In genomic region chr17:48678141-48678971, GRCh38 we compare ENCODE assay signal across 9 cellular contexts. TPM values are rescaled to one million over a fixed set of nuclear protein-coding genes. Genes with fewer than 3 reads are reported as not detected.
DNase-seq lines count a peak whose midpoint lies in the region; ATAC-seq, FAIRE-seq and TF ChIP-seq lines count a peak whose summit lies in the region.
"Had no signal": no experiment of that assay in that cellular context is flagged by ENCODE, and none has a peak within 500 bp of the region (broad histone marks: within the 10 kb centered on the region; RNA-seq: fewer than 3 reads in every experiment).

No MANE protein-coding gene starts in this region.

- FAIRE-seq in H54 (lab: Jason Lieb, UNC) (no peak), bronchial epithelial cell (lab: Jason Lieb, UNC) (peak; percentile 32), keratinocyte (lab: Jason Lieb, UNC) (peak; percentile 26)

- H3K27me3 ChIP-seq in BLaER1 treated with 17β-estradiol and CSF1 and Interleukin-3, amounts not matched to agents 10 nM and 100 nM = peaks cover 19 to 62% (median 48%) of the 10 kb centered on the region in 11 experiments
- H3K27me3 ChIP-seq in bronchial epithelial cell (ENCODE audit: control insufficient read depth, insufficient read depth, low read length) (peaks cover 9% of the 10 kb centered on the region), keratinocyte (ENCODE audit: control insufficient read depth, extremely low read depth, insufficient read depth, low read length) (peaks cover 22% of the 10 kb centered on the region)

- H2AFZ ChIP-seq in keratinocyte (ENCODE audit: control insufficient read depth, low read length) = peak overlapping the region; percentile 57

- peak; percentile 81 for DNase-seq in H54 (ENCODE audit: insufficient read length, low spot score)
- DNase-seq in NCI-H2107 (lab: John Stamatoyannopoulos, UW) = peak; percentile 8
- peak; percentile 35 to 54 (median 52) for DNase-seq in activated CD4-positive, CD25-positive, alpha-beta regulatory T cell (lab: John Stamatoyannopoulos, UW)
- peak; percentile 50 for DNase-seq in bronchial epithelial cell (ENCODE audit: low read depth)
- DNase-seq in keratinocyte (ENCODE audit: low read depth, low spot score) = peak; percentile 19
- peak; percentile 63 for DNase-seq in stimulated activated CD4-positive, alpha-beta T cell treated with anti-CD3 and anti-CD28 coated beads, Interleukin-1b, Interleukin-23, amount 100 ng/mL, for 48 hours

- H3K9ac ChIP-seq in BLaER1 treated with 17β-estradiol and CSF1 and Interleukin-3, amounts not matched to agents 10 nM and 100 nM = no peak overlapping the region; a peak in 1 of 22 replicates
- no peak overlapping the region for H3K9ac ChIP-seq in keratinocyte (ENCODE audit: control insufficient read depth, extremely low read depth, insufficient read depth, low read length)

- H3K9me3 ChIP-seq in BLaER1 treated with 17β-estradiol and CSF1 and Interleukin-3, amounts not matched to agents 10 nM and 100 nM (replicated peaks in 1 of 11) = no peaks in the 10 kb centered on the region
- H3K9me3 ChIP-seq in keratinocyte (ENCODE audit: control insufficient read depth, low read depth, low read length) = no peaks in the 10 kb centered on the region

- H3K36me3 ChIP-seq in BLaER1 treated with 17β-estradiol and CSF1 and Interleukin-3, amounts not matched to agents 10 nM and 100 nM = no peaks in the 10 kb centered on the region
- H3K36me3 ChIP-seq in bronchial epithelial cell (ENCODE audit: control insufficient read depth, insufficient read depth, low read length) = no peaks in the 10 kb centered on the region
- no peaks in the 10 kb centered on the region for H3K36me3 ChIP-seq in keratinocyte (ENCODE audit: control insufficient read depth in 2 of 2, extremely low read depth in 1 of 2, insufficient read depth in 2 of 2, low read length in 2 of 2)

- dilution Hi-C loops in keratinocyte (cut with MboI; ENCODE audit: extremely low pct_ligation_motif_present, low sequenced_read_pairs) = no loop called here

- peak overlapping the region; percentile 23 to 84 (median 60); a peak in 20 of 22 replicates for H3K4me2 ChIP-seq in BLaER1 treated with 17β-estradiol and CSF1 and Interleukin-3, amounts not matched to agents 10 nM and 100 nM
- peak overlapping the region; percentile 0 for H3K4me2 ChIP-seq in keratinocyte (ENCODE audit: control insufficient read depth, extremely low read depth, insufficient read depth, low read depth, low read length)

- ATAC-seq in HG02870 (IDR thresholded peaks at IDR 0.05; ENCODE audit: unreplicated experiment) = no peak

- TF ChIP-seq POLR2A in H54 (IDR thresholded peaks at IDR 0.05; ENCODE audit: low read depth, low read length) = no peak

- no peaks in the 10 kb centered on the region for H3K9me1 ChIP-seq in keratinocyte (ENCODE audit: control insufficient read depth, extremely low read depth, insufficient read depth, low read length)

- H3K27ac ChIP-seq in BLaER1 treated with 17β-estradiol and CSF1 and Interleukin-3, amounts not matched to agents 10 nM and 100 nM = no peak overlapping the region
- no peak overlapping the region for H3K27ac ChIP-seq in keratinocyte (ENCODE audit: control insufficient read depth, insufficient read depth, low read length)

- H3K4me3 ChIP-seq in BLaER1 treated with 17β-estradiol and CSF1 and Interleukin-3, amounts not matched to agents 10 nM and 100 nM = peak overlapping the region in 3 of 10 experiments; percentile 24 to 32 (median 25); a peak in 3 of 20 replicates
- H3K4me3 ChIP-seq in bronchial epithelial cell (ENCODE audit: low read depth, low read length) (no peak overlapping the region), keratinocyte (ENCODE audit: control insufficient read depth in 2 of 3, extremely low read depth in 1 of 3, insufficient read depth in 2 of 3, low read depth in 1 of 3, low read length in 3 of 3) (no peak overlapping the region)

- TF ChIP-seq CTCF in bronchial epithelial cell (IDR thresholded peaks at IDR 0.05; ENCODE audit: insufficient read depth, low read length, severe bottlenecking) = peak; percentile 96
- TF ChIP-seq CTCF in keratinocyte (optimal IDR thresholded peaks at IDR 0.05 in 1 of 3, IDR thresholded peaks at IDR 0.05 in 1 of 3, conservative IDR thresholded peaks at IDR 0.05 in 1 of 3; ENCODE audit: extremely low read depth in 1 of 3, insufficient read depth in 2 of 3, low read length in 3 of 3) = peak; percentile 79 to 98 (median 80)

- H4K20me1 ChIP-seq in BLaER1 treated with 17β-estradiol and CSF1 and Interleukin-3, amounts not matched to agents 10 nM and 100 nM = peaks cover 0 to 11% (median 0%) of the 10 kb centered on the region in 11 experiments; a peak in 2 of 22 replicates
- no peaks in the 10 kb centered on the region for H4K20me1 ChIP-seq in keratinocyte (ENCODE audit: control insufficient read depth, extremely low read depth, insufficient read depth, low read length)

- H3K79me2 ChIP-seq in keratinocyte (ENCODE audit: control insufficient read depth, insufficient read depth, low read length) = no peaks in the 10 kb centered on the region

- H3K4me1 ChIP-seq in BLaER1 treated with 17β-estradiol and CSF1 and Interleukin-3, amounts not matched to agents 10 nM and 100 nM = peaks cover 0 to 6% (median 2%) of the 10 kb centered on the region in 10 experiments; a peak in 6 of 20 replicates
- peaks cover 6% of the 10 kb centered on the region for H3K4me1 ChIP-seq in keratinocyte (ENCODE audit: control insufficient read depth, extremely low read depth, insufficient read depth, low read length)

RNA-seq across cellular contexts. Expression of gene PRAC1, which starts 44.0 kb away (rescaled TPM):
- not detected in 2 replicates for total RNA-seq in bronchial epithelial cell
- not detected in 3 replicates for polyA plus RNA-seq in keratinocyte
- not detected for polyA plus RNA-seq in keratinocyte (2011; ENCODE audit: low read depth)
- polyA plus RNA-seq in keratinocyte (2011; cell fraction: cytosol; rRNA removed) = not detected in 2 replicates
- polyA plus RNA-seq in keratinocyte (2011; cell fraction: nucleus; rRNA removed) = not detected in 2 replicates
- not detected in 2 replicates for polyA plus RNA-seq in keratinocyte (2012; ENCODE audit: low replicate concordance)
- not detected in 3 replicates for polyA minus RNA-seq in keratinocyte
- not detected for polyA minus RNA-seq in keratinocyte (2011; cell fraction: cytosol; rRNA and poly(A)+ RNA removed)
- not detected in 2 replicates for polyA minus RNA-seq in keratinocyte (2011; cell fraction: nucleus; rRNA and poly(A)+ RNA removed)
- polyA plus RNA-seq: IgD-negative memory B cell had no signal

RNA-seq across cellular contexts. Expression of gene PRAC2, which starts 44.6 kb away (rescaled TPM):
- total RNA-seq in bronchial epithelial cell = not detected in 2 replicates
- not detected in 3 replicates for polyA plus RNA-seq in keratinocyte
- polyA plus RNA-seq in keratinocyte (2011; ENCODE audit: low read depth) = not detected
- polyA plus RNA-seq in keratinocyte (2011; cell fraction: cytosol; rRNA removed) = not detected in 2 replicates
- polyA plus RNA-seq in keratinocyte (2011; cell fraction: nucleus; rRNA removed) = not detected in 2 replicates
- not detected in 2 replicates for polyA plus RNA-seq in keratinocyte (2012; ENCODE audit: low replicate concordance)
- not detected in 3 replicates for polyA minus RNA-seq in keratinocyte
- not detected for polyA minus RNA-seq in keratinocyte (2011; cell fraction: cytosol; rRNA and poly(A)+ RNA removed)
- not detected in 2 replicates for polyA minus RNA-seq in keratinocyte (2011; cell fraction: nucleus; rRNA and poly(A)+ RNA removed)
- polyA plus RNA-seq: IgD-negative memory B cell had no signal

RNA-seq across cellular contexts. Expression of gene HOXB13, which starts 50.2 kb away (rescaled TPM):
- total RNA-seq in bronchial epithelial cell = not detected in 2 replicates
- polyA plus RNA-seq in keratinocyte = not detected in 3 replicates
- not detected for polyA plus RNA-seq in keratinocyte (2011; ENCODE audit: low read depth)
- polyA plus RNA-seq in keratinocyte (2011; cell fraction: cytosol; rRNA removed) = not detected in 2 replicates
- polyA plus RNA-seq in keratinocyte (2011; cell fraction: nucleus; rRNA removed) = not detected in 2 replicates
- not detected in 2 replicates for polyA plus RNA-seq in keratinocyte (2012; ENCODE audit: low replicate concordance)
- polyA minus RNA-seq in keratinocyte = not detected in 3 replicates
- polyA minus RNA-seq in keratinocyte (2011; cell fraction: cytosol; rRNA and poly(A)+ RNA removed) = not detected
- not detected in 2 replicates for polyA minus RNA-seq in keratinocyte (2011; cell fraction: nucleus; rRNA and poly(A)+ RNA removed)
- polyA plus RNA-seq: IgD-negative memory B cell had no signal

RNA-seq across cellular contexts. Expression of gene HOXB9, which starts 52.2 kb away (rescaled TPM):
- not detected in 2 replicates for total RNA-seq in bronchial epithelial cell
- 0.03 TPM in 1 of 3 replicates, not detected in the others for polyA plus RNA-seq in keratinocyte
- not detected for polyA plus RNA-seq in keratinocyte (2011; ENCODE audit: low read depth)
- polyA plus RNA-seq in keratinocyte (2011; cell fraction: cytosol; rRNA removed) = not detected in 2 replicates
- polyA plus RNA-seq in keratinocyte (2011; cell fraction: nucleus; rRNA removed) = 0.05 TPM in 1 of 2 replicates, not detected in the other
- not detected in 2 replicates for polyA plus RNA-seq in keratinocyte (2012; ENCODE audit: low replicate concordance)
- not detected in 3 replicates for polyA minus RNA-seq in keratinocyte
- polyA minus RNA-seq in keratinocyte (2011; cell fraction: cytosol; rRNA and poly(A)+ RNA removed) = not detected
- not detected in 2 replicates for polyA minus RNA-seq in keratinocyte (2011; cell fraction: nucleus; rRNA and poly(A)+ RNA removed)
- polyA plus RNA-seq: IgD-negative memory B cell had no signal

Comparison
In these comparisons a context has a peak if more than half of its experiments do, and no peak if none do; other contexts are left out.
1. DNase-seq: peak in every context shown above with its lines; median percentile 81 in H54; 63 in stimulated activated CD4-positive, alpha-beta T cell treated with anti-CD3 and anti-CD28 coated beads, Interleukin-1b, Interleukin-23, amount 100 ng/mL, for 48 hours; 52 in activated CD4-positive, CD25-positive, alpha-beta regulatory T cell; 50 in bronchial epithelial cell; 19 in keratinocyte; 8 in NCI-H2107.